16 cellular contexts compared by ENCODE assay signal in the genomic region with DNA sequence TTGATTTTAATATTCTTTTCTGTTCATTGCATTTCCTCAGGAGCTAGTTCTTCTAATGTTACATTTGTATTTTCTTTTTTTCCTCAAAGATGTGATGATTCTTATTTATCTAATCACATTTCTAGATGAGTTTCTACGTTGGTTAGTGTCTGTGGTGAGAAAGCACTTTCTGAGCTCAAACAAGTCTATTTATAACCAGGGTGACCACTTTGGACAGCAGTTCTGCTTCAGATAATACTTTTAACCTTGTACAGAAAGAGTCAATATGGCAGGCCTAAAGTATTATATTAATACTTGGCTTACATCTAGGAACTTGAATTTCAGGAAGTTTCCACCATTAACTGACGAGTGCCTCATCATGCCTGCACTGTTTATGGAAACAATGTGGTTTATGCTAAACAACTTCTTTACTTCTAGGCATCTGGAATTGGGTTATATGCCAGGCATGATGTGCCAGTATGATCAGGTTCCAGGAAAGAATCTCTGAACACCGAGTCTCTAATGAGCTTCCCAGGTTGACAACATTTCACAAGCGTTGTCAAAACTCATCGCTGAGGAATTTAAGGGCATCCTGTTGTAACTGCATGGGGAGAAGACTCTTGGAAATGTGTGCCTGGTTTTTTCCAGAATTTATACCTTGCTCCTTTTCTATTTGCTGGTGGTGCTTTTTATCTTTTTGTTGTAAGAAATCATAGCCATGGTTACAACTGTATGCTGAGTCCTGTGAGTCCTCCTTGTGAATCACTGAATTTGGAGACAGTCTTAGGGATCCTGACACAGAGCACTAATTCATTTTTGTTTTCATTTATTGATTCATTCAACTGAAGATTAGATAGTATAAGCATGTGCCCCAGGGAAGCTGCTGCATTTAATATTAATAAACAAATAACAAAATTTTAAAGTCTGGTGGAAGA.
DNase-seq lines count a peak whose midpoint lies in the region; ATAC-seq and TF ChIP-seq lines count a peak whose summit lies in the region.
"Had no signal": no experiment of that assay in that cellular context is flagged by ENCODE, and none has a peak within 500 bp of the region (broad histone marks: within the 10 kb centered on the region; RNA-seq: fewer than 3 reads in every experiment).

No MANE protein-coding gene starts in this region.

- no peak overlapping the region for H3K4me3 ChIP-seq in right atrium auricular region
- H3K4me3 ChIP-seq in fibroblast of mammary gland (ENCODE audit: control insufficient read depth, low read depth, low read length): no peak overlapping the region
- H3K4me3 ChIP-seq in skeletal muscle tissue (ENCODE audit: low read length in 3 of 3): no peak overlapping the region
- H3K4me3 ChIP-seq: spleen had no signal

- H3K27ac ChIP-seq in right atrium auricular region (peak overlapping the region in 1 of 2 donors; percentile 78), skeletal muscle tissue (ENCODE audit: low read depth, low read length) (peak overlapping the region; percentile 45)
- H3K27ac ChIP-seq: spleen had no signal

- no peak for DNase-seq in left cardiac atrium
- DNase-seq in right atrium auricular region (ENCODE audit: low spot score): no peak
- DNase-seq in fibroblast of mammary gland (ENCODE audit: low read depth): peak; percentile 26
- DNase-seq in NCI-H82 (lab: John Stamatoyannopoulos, UW): no peak
- DNase-seq in D341Med (ENCODE audit: low spot score): no peak
- DNase-seq: activated T-cell treated with anti-CD3 and anti-CD28 coated beads, Interleukin-2, amount 50 U/mL, for 24 hours; CD8-positive, alpha-beta memory T cell; dermis blood vessel endothelial cell; GDM1; occipital lobe; spleen; stimulated activated naive CD8-positive, alpha-beta T cell treated with anti-CD3 and anti-CD28 coated beads, Interleukin-15, amount 100 ng/mL, for 72 hours; T-helper 1 cell had no signal

- no peak overlapping the region for H3K9ac ChIP-seq in skeletal muscle tissue (ENCODE audit: low read depth in 1 of 3, low read length in 3 of 3)

- TF ChIP-seq CTCF in right atrium auricular region (IDR thresholded peaks at IDR 0.05) (no peak), fibroblast of mammary gland (conservative IDR thresholded peaks at IDR 0.05; ENCODE audit: control insufficient read depth, insufficient read depth, low read depth, low read length) (no peak)

- no peaks in the 10 kb centered on the region for H3K4me1 ChIP-seq in right atrium auricular region
- H3K4me1 ChIP-seq in skeletal muscle tissue (ENCODE audit: control insufficient read depth in 3 of 3, insufficient read depth in 3 of 3, low read length in 3 of 3): no peaks in the 10 kb centered on the region
- H3K4me1 ChIP-seq: spleen had no signal

- no peaks in the 10 kb centered on the region for H3K36me3 ChIP-seq in right atrium auricular region
- no peaks in the 10 kb centered on the region for H3K36me3 ChIP-seq in skeletal muscle tissue (ENCODE audit: control insufficient read depth in 3 of 3, insufficient read depth in 3 of 3, low read length in 3 of 3)
- H3K36me3 ChIP-seq: spleen had no signal

- H3K27me3 ChIP-seq in right atrium auricular region (no peaks in the 10 kb centered on the region), skeletal muscle tissue (ENCODE audit: control insufficient read depth in 3 of 3, insufficient read depth in 3 of 3, low read length in 3 of 3) (no peaks in the 10 kb centered on the region)
- H3K27me3 ChIP-seq: spleen had no signal

- H3K9me3 ChIP-seq in right atrium auricular region: no peaks in the 10 kb centered on the region
- H3K9me3 ChIP-seq in skeletal muscle tissue (ENCODE audit: control insufficient read depth in 3 of 3, low read length in 3 of 3): no peaks in the 10 kb centered on the region
- H3K9me3 ChIP-seq: spleen had no signal

- ATAC-seq in left cardiac atrium (peak; percentile 67 to 94), SK-N-SH treated with all-trans-retinoic acid at 6 μM for 48 hours (peak; percentile 92), HG02938 (IDR thresholded peaks at IDR 0.05; ENCODE audit: unreplicated experiment) (no peak)
- ATAC-seq: stimulated activated naive CD8-positive, alpha-beta T cell treated with anti-CD3 and anti-CD28 coated beads, Interleukin-15, amount 100 ng/mL, for 72 hours had no signal

- intact Hi-C loops in left cardiac atrium (cut with DNase I): no loop called here

TF ChIP-seq in SK-N-SH treated with all-trans-retinoic acid at 6 μM for 48 hours, 23 proteins besides CTCF, POLR2A, EP300 and RAD21:
- no peak for TF ChIP-seq ISL1 (CRISPR knock-in tag; IDR thresholded peaks at IDR 0.05)
- no peak for TF ChIP-seq RARB (CRISPR knock-in tag; IDR thresholded peaks at IDR 0.05)
- TF ChIP-seq, protein P1, sequence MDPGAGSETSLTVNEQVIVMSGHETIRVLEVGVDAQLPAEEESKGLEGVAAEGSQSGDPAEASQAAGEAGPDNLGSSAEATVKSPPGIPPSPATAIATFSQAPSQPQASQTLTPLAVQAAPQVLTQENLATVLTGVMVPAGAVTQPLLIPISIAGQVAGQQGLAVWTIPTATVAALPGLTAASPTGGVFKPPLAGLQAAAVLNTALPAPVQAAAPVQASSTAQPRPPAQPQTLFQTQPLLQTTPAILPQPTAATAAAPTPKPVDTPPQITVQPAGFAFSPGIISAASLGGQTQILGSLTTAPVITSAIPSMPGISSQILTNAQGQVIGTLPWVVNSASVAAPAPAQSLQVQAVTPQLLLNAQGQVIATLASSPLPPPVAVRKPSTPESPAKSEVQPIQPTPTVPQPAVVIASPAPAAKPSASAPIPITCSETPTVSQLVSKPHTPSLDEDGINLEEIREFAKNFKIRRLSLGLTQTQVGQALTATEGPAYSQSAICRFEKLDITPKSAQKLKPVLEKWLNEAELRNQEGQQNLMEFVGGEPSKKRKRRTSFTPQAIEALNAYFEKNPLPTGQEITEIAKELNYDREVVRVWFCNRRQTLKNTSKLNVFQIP (CRISPR knock-in tag; IDR thresholded peaks at IDR 0.05; ENCODE audit: borderline replicate concordance, low read depth): no peak
- no peak for TF ChIP-seq OSR1 (CRISPR knock-in tag; IDR thresholded peaks at IDR 0.05)
- TF ChIP-seq, protein P2, sequence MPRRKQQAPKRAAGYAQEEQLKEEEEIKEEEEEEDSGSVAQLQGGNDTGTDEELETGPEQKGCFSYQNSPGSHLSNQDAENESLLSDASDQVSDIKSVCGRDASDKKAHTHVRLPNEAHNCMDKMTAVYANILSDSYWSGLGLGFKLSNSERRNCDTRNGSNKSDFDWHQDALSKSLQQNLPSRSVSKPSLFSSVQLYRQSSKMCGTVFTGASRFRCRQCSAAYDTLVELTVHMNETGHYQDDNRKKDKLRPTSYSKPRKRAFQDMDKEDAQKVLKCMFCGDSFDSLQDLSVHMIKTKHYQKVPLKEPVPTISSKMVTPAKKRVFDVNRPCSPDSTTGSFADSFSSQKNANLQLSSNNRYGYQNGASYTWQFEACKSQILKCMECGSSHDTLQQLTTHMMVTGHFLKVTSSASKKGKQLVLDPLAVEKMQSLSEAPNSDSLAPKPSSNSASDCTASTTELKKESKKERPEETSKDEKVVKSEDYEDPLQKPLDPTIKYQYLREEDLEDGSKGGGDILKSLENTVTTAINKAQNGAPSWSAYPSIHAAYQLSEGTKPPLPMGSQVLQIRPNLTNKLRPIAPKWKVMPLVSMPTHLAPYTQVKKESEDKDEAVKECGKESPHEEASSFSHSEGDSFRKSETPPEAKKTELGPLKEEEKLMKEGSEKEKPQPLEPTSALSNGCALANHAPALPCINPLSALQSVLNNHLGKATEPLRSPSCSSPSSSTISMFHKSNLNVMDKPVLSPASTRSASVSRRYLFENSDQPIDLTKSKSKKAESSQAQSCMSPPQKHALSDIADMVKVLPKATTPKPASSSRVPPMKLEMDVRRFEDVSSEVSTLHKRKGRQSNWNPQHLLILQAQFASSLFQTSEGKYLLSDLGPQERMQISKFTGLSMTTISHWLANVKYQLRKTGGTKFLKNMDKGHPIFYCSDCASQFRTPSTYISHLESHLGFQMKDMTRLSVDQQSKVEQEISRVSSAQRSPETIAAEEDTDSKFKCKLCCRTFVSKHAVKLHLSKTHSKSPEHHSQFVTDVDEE (CRISPR knock-in tag; IDR thresholded peaks at IDR 0.05): no peak
- TF ChIP-seq ZNF565 (CRISPR knock-in tag; conservative IDR thresholded peaks at IDR 0.05; ENCODE audit: low read depth): no peak
- TF ChIP-seq ESRRG (CRISPR knock-in tag; IDR thresholded peaks at IDR 0.05): no peak
- no peak for TF ChIP-seq BACH2 (CRISPR knock-in tag; IDR thresholded peaks at IDR 0.05; ENCODE audit: borderline replicate concordance)
- no peak for TF ChIP-seq ZFP3 (CRISPR knock-in tag; IDR thresholded peaks at IDR 0.05)
TF ChIP-seq in SK-N-SH treated with all-trans-retinoic acid at 6 μM for 48 hours: peak in this region for 0.
